ENCODE assay signal across 8 cellular contexts in genomic region chr17:40791808-40792436, GRCh38. TPM values are rescaled to one million over a fixed set of nuclear protein-coding genes. Genes with fewer than 3 reads are reported as not detected.
DNase-seq lines count a peak whose midpoint lies in the region; ATAC-seq, FAIRE-seq and TF ChIP-seq lines count a peak whose summit lies in the region.

No MANE protein-coding gene starts in this region.

- H3K27ac ChIP-seq in right atrium auricular region (no peak overlapping the region), transverse colon (no peak overlapping the region)
- H3K27ac ChIP-seq in CD8-positive, alpha-beta memory T cell (ENCODE audit: low read depth, low read length), result no peak overlapping the region

- no peaks in the 10 kb centered on the region for H3K36me3 Mint-ChIP-seq in CD8-positive, alpha-beta memory T cell

- WGBS in transverse colon (ENCODE audit: low coverage in 1 of 2), 2 donors, result 24 to 40% methylated on average over 5 of the region's 5 CpGs

- FAIRE-seq in TTC549 (lab: Jason Lieb, UNC), result peak; percentile 82

- in situ Hi-C loops in transverse colon (cut with MboI; ENCODE audit: low pct_ligation_motif_present in 1 of 4, low pct_unique_long_range_greater_than_20kb in 1 of 4, low sequenced_read_pairs in 3 of 4), result loop anchor here (5.0 to 25.0 kb wide), 3 partner anchors 170 to 180 kb away; no protein-coding TSS in a partner anchor

- H3K9me3 ChIP-seq in right atrium auricular region (no peaks in the 10 kb centered on the region), transverse colon (no peaks in the 10 kb centered on the region)
- no peaks in the 10 kb centered on the region for H3K9me3 ChIP-seq in CD8-positive, alpha-beta memory T cell (ENCODE audit: low read length)

- CTCF ChIA-PET in CD8-positive, alpha-beta memory T cell (lab: Charles Lee), result no interaction called here

- intact Hi-C loops in transverse colon (cut with DNase I; ENCODE audit: low total_unique reads), result no loop called here

- TF ChIP-seq POLR2A in transverse colon (IDR thresholded peaks at IDR 0.05), result no peak

- peaks cover 21 to 38% of the 10 kb centered on the region in 2 donors for H3K27me3 Mint-ChIP-seq in CD8-positive, alpha-beta memory T cell

- H3K36me3 ChIP-seq in right atrium auricular region (no peaks in the 10 kb centered on the region), transverse colon (no peaks in the 10 kb centered on the region)
- no peaks in the 10 kb centered on the region for H3K36me3 ChIP-seq in CD8-positive, alpha-beta memory T cell (ENCODE audit: insufficient read depth, low read length)

- H3K4me3 Mint-ChIP-seq in CD8-positive, alpha-beta memory T cell, result no peak overlapping the region

- H3K4me3 ChIP-seq in right atrium auricular region (no peak overlapping the region), transverse colon (no peak overlapping the region)
- no peak overlapping the region for H3K4me3 ChIP-seq in CD8-positive, alpha-beta memory T cell (ENCODE audit: low read length)

- no peaks in the 10 kb centered on the region for H3K4me1 ChIP-seq in right atrium auricular region
- no peaks in the 10 kb centered on the region for H3K4me1 ChIP-seq in transverse colon
- H3K4me1 ChIP-seq in CD8-positive, alpha-beta memory T cell (ENCODE audit: insufficient read depth, low read length), result no peaks in the 10 kb centered on the region

- no peaks in the 10 kb centered on the region for H3K4me1 Mint-ChIP-seq in CD8-positive, alpha-beta memory T cell

- H3K27ac Mint-ChIP-seq in CD8-positive, alpha-beta memory T cell, result no peak overlapping the region

- TF ChIP-seq EP300 in transverse colon (IDR thresholded peaks at IDR 0.05; ENCODE audit: low read depth), result no peak

- POLR2A ChIA-PET in CD8-positive, alpha-beta memory T cell (lab: Charles Lee), result no interaction called here

- DNase-seq in SIG-M5 treated with dmso at 0.1 percent for 504 hours (lab: John Stamatoyannopoulos, UW; ENCODE audit: unreplicated experiment), result peak; percentile 40
- no peak for DNase-seq in SIG-M5 (lab: John Stamatoyannopoulos, UW)
- DNase-seq in right atrium auricular region (ENCODE audit: low spot score), result no peak
- no peak for DNase-seq in transverse colon
- DNase-seq in CD8-positive, alpha-beta memory T cell, result no peak
- DNase-seq in activated CD4-positive, alpha-beta T cell treated with anti-CD3 and anti-CD28 coated beads, Interleukin-2, amount 50 U/mL, for 4 hours, result no peak

- no peak for ATAC-seq in GM18907 (IDR thresholded peaks at IDR 0.05; ENCODE audit: unreplicated experiment)

- TF ChIP-seq CTCF in right atrium auricular region (IDR thresholded peaks at IDR 0.05), result peak; percentile 40 to 64
- peak; percentile 30 to 53 (median 38) for TF ChIP-seq CTCF in transverse colon (IDR thresholded peaks at IDR 0.05)

- H3K27me3 ChIP-seq in right atrium auricular region, result peaks cover 0 to 3% of the 10 kb centered on the region in 2 donors
- H3K27me3 ChIP-seq in transverse colon, result peaks cover 37% of the 10 kb centered on the region
- peaks cover 6% of the 10 kb centered on the region for H3K27me3 ChIP-seq in CD8-positive, alpha-beta memory T cell (ENCODE audit: insufficient read depth, low read length, poor library complexity, severe bottlenecking)

- H3K9me3 Mint-ChIP-seq in CD8-positive, alpha-beta memory T cell, result no peaks in the 10 kb centered on the region

RNA-seq across cellular contexts. Expression of gene KRT28, which starts 7.8 kb away (rescaled TPM):
- total RNA-seq in right atrium auricular region (not detected), transverse colon (not detected)
- not detected for total RNA-seq in CD8-positive, alpha-beta memory T cell
- not detected for polyA plus RNA-seq in CD8-positive, alpha-beta memory T cell

RNA-seq across cellular contexts. Expression of gene KRT27, which starts 9.6 kb away (rescaled TPM):
- total RNA-seq in right atrium auricular region, result not detected
- total RNA-seq in transverse colon, result 1 to 10 TPM in 1 of 4 donors, not detected in 3; 1.1 TPM
- total RNA-seq in CD8-positive, alpha-beta memory T cell, result not detected
- polyA plus RNA-seq in CD8-positive, alpha-beta memory T cell, result not detected

RNA-seq across cellular contexts. Expression of gene KRT26, which starts 19.9 kb away (rescaled TPM):
- total RNA-seq in right atrium auricular region (not detected), transverse colon (not detected)
- not detected for total RNA-seq in CD8-positive, alpha-beta memory T cell
- not detected for polyA plus RNA-seq in CD8-positive, alpha-beta memory T cell

RNA-seq across cellular contexts. Expression of gene KRT10, which starts 30.5 kb away (rescaled TPM):
- total RNA-seq in right atrium auricular region (10 to 100 TPM; 18.9 to 21.5 TPM), transverse colon (10 to 100 TPM in 2 of 4 donors, 1 to 10 TPM in 1, not detected in 1; 2.2 to 12.7 (median 11.7) TPM)
- total RNA-seq in CD8-positive, alpha-beta memory T cell, result 10 to 100 TPM; 57.5 to 61.9 TPM
- polyA plus RNA-seq in CD8-positive, alpha-beta memory T cell, result 218 TPM

RNA-seq across cellular contexts. Expression of gene KRT25, which starts 36.8 kb away (rescaled TPM):
- not detected for total RNA-seq in right atrium auricular region
- not detected for total RNA-seq in transverse colon
- total RNA-seq in CD8-positive, alpha-beta memory T cell, result not detected
- polyA plus RNA-seq in CD8-positive, alpha-beta memory T cell, result not detected
